Comparison of ENCODE assay signal across 18 cellular contexts in the genomic region with DNA sequence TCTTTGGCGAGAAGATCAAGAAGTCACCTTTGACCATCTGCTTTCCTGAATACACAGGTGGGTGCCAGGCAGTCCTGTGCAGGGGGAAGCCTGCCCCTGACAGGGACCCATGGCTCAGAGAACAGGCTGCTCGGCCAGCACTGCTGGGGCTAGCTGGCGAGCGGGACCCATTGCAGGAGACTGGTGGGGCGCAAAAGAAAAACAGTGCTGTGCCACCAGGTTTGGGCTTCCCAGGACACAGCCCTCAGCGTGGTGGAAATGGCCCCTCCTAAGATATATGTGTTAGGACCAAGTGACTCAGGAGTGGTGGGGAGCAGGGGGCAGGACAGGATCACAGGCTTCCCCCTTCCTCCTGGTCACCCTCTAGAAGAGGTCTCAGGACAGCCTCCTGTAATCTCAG.
"Had no signal": no experiment of that assay in that cellular context is flagged by ENCODE, and none has a peak within 500 bp of the region (broad histone marks: within the 10 kb centered on the region; RNA-seq: fewer than 3 reads in every experiment).

No MANE protein-coding gene starts in this region.

- H3K4me3 Mint-ChIP-seq: activated CD4-positive, alpha-beta T cell treated with anti-CD3 and anti-CD28 coated beads for 36 hours; activated CD8-positive, alpha-beta memory T cell treated with anti-CD3 and anti-CD28 coated beads, Interleukin-2, amount 10 ng/mL, durations not matched to agents 7 days and 5 days; activated CD8-positive, alpha-beta T cell treated with anti-CD3 and anti-CD28 coated beads for 36 hours; activated naive CD4-positive, alpha-beta T cell treated with anti-CD3 and anti-CD28 coated beads, Interleukin-2, amount 50 U/mL, for 24 hours; central memory CD8-positive, alpha-beta T cell; memory B cell; T-cell had no signal

- H3K27ac ChIP-seq: adrenal gland, heart right ventricle, thyroid gland had no signal

- H3K9me3 Mint-ChIP-seq: activated CD8-positive, alpha-beta T cell treated with anti-CD3 and anti-CD28 coated beads for 36 hours; activated naive CD4-positive, alpha-beta T cell treated with anti-CD3 and anti-CD28 coated beads, Interleukin-2, amount 50 U/mL, for 24 hours; central memory CD8-positive, alpha-beta T cell; memory B cell; T-cell had no signal

- DNase-seq: activated CD4-positive, alpha-beta T cell treated with anti-CD3 and anti-CD28 coated beads for 36 hours; activated CD8-positive, alpha-beta memory T cell treated with anti-CD3 and anti-CD28 coated beads, Interleukin-2, amount 10 ng/mL, durations not matched to agents 7 days and 5 days; activated CD8-positive, alpha-beta T cell treated with anti-CD3 and anti-CD28 coated beads for 36 hours; activated gamma-delta T cell treated with Interleukin-2 at 50 U/mL for 16 hours; effector CD4-positive, alpha-beta T cell; heart right ventricle; islet precursor cell; occipital lobe; stimulated activated CD4-positive, alpha-beta T cell treated with anti-CD3 and anti-CD28 coated beads, Interleukin-4, amount 100 ng/mL, for 4 hours; stimulated activated naive CD8-positive, alpha-beta T cell treated with anti-CD3 and anti-CD28 coated beads, Interleukin-15, Interleukin-2, amounts not matched to agents 100 U/mL and 50 U/mL, for 24 hours; T-cell; thyroid gland had no signal

- H3K4me3 ChIP-seq: adrenal gland, heart right ventricle, thyroid gland had no signal

- ATAC-seq: activated CD4-positive, alpha-beta T cell treated with anti-CD3 and anti-CD28 coated beads for 36 hours; activated CD8-positive, alpha-beta memory T cell treated with anti-CD3 and anti-CD28 coated beads, Interleukin-2, amount 10 ng/mL, durations not matched to agents 7 days and 5 days; activated CD8-positive, alpha-beta T cell treated with anti-CD3 and anti-CD28 coated beads for 36 hours; heart right ventricle; left cardiac atrium; SK-N-SH treated with all-trans-retinoic acid at 6 μM for 48 hours; stimulated activated naive CD8-positive, alpha-beta T cell treated with anti-CD3 and anti-CD28 coated beads, Interleukin-15, Interleukin-2, amounts not matched to agents 100 U/mL and 50 U/mL, for 24 hours; T-cell had no signal

- H3K36me3 Mint-ChIP-seq: activated CD8-positive, alpha-beta memory T cell treated with anti-CD3 and anti-CD28 coated beads, Interleukin-2, amount 10 ng/mL, durations not matched to agents 7 days and 5 days; activated naive CD4-positive, alpha-beta T cell treated with anti-CD3 and anti-CD28 coated beads, Interleukin-2, amount 50 U/mL, for 24 hours; memory B cell; T-cell had no signal

- H3K9me3 ChIP-seq: adrenal gland, heart right ventricle, thyroid gland had no signal

- H3K27me3 ChIP-seq: adrenal gland, heart right ventricle, thyroid gland had no signal

- H3K27me3 Mint-ChIP-seq: activated CD4-positive, alpha-beta T cell treated with anti-CD3 and anti-CD28 coated beads for 36 hours; activated CD8-positive, alpha-beta memory T cell treated with anti-CD3 and anti-CD28 coated beads, Interleukin-2, amount 10 ng/mL, durations not matched to agents 7 days and 5 days; activated CD8-positive, alpha-beta T cell treated with anti-CD3 and anti-CD28 coated beads for 36 hours; activated naive CD4-positive, alpha-beta T cell treated with anti-CD3 and anti-CD28 coated beads, Interleukin-2, amount 50 U/mL, for 24 hours; central memory CD8-positive, alpha-beta T cell; T-cell had no signal

- H3K27ac Mint-ChIP-seq: activated CD4-positive, alpha-beta T cell treated with anti-CD3 and anti-CD28 coated beads for 36 hours; activated CD8-positive, alpha-beta memory T cell treated with anti-CD3 and anti-CD28 coated beads, Interleukin-2, amount 10 ng/mL, durations not matched to agents 7 days and 5 days; activated CD8-positive, alpha-beta T cell treated with anti-CD3 and anti-CD28 coated beads for 36 hours; activated naive CD4-positive, alpha-beta T cell treated with anti-CD3 and anti-CD28 coated beads, Interleukin-2, amount 50 U/mL, for 24 hours; memory B cell; T-cell had no signal

- H3K36me3 ChIP-seq: adrenal gland, heart right ventricle, thyroid gland had no signal
